Comparison of ENCODE assay signal across 1 cellular context in the genomic region with DNA sequence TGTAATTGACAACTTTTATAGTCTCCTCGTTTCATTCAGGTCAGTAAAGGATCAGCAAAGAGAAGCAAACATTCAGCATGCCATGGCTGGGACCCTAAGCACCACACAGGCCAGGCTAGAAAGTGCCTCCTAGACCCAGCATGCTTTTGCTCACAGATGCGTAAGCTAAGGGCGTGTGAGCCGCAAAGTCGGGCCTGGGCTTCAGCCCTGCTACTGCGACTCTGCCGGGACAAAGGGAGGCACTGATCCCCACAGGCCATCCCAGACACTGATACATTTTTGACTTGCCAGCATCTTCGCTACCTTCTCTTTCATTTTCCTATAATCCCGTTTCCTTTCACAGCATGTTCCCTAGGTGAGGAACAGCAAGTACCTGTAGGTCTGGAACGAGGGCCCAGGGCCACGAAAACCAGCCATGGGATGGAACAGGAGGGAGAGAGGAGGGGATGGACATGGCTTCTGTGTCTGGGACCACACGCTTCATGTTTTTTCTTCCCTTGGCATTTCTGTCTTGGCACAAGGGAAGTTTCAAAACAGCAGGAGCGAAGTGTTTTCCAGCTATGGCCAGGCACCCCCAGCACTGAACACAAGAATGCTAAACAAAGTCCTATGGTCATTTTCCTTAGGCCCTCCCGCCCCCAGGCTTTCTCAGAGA.
A peak's percentile ranks its signal among the peaks of the same experiment; 100 is the strongest.
TF ChIP-seq lines count a peak whose summit lies in the region.

No MANE protein-coding gene starts in this region.

TF ChIP-seq in K562, 482 proteins besides CTCF, POLR2A, EP300 and RAD21:
- TF ChIP-seq IRF2 (CRISPR knock-in tag; IDR thresholded peaks at IDR 0.05), result no peak
- TF ChIP-seq EZH2 (IDR thresholded peaks at IDR 0.05; ENCODE audit: borderline replicate concordance, low read depth, low read length), result peak; percentile 84; the same call in 1 of the 2 replicates
TF ChIP-seq in K562: peak in this region for 1.
